In genomic region chr20:48120120-48120519, GRCh38 we compare ENCODE assay signal across 16 cellular contexts.
"Had no signal": no experiment of that assay in that cellular context is flagged by ENCODE, and none has a peak within 500 bp of the region (broad histone marks: within the 10 kb centered on the region; RNA-seq: fewer than 3 reads in every experiment).

No MANE protein-coding gene starts in this region.

- H3K4me3 ChIP-seq: heart left ventricle, sigmoid colon, stomach, thoracic aorta, transverse colon had no signal

- H3K9me3 ChIP-seq: heart left ventricle, sigmoid colon, stomach, thoracic aorta, transverse colon had no signal

- H3K27me3 ChIP-seq: foreskin keratinocyte, sigmoid colon, transverse colon had no signal

- ATAC-seq: foreskin keratinocyte; heart left ventricle; naive thymus-derived CD8-positive, alpha-beta T cell had no signal

- H3K36me3 ChIP-seq: heart left ventricle, sigmoid colon, stomach, thoracic aorta, transverse colon had no signal

- H3K4me1 ChIP-seq: foreskin keratinocyte, heart left ventricle, sigmoid colon, stomach, transverse colon had no signal

- H3K27ac ChIP-seq: foreskin keratinocyte, heart left ventricle, sigmoid colon, stomach, thoracic aorta, transverse colon had no signal

- DNase-seq: erythroblast; foreskin keratinocyte; heart left ventricle; hypothalamus; kidney glomerular epithelial cell; mesendoderm; naive thymus-derived CD8-positive, alpha-beta T cell; posterior cingulate gyrus; small intestine; stimulated activated CD4-positive, alpha-beta T cell treated with anti-CD3 and anti-CD28 coated beads, Interleukin-12 subunit alpha, Interleukin-12 subunit beta, amount 100 ng/mL, for 4 hours; stimulated activated naive CD4-positive, alpha-beta T cell; stomach; substantia nigra; transverse colon had no signal
